ENCODE assay signal across 19 cellular contexts in genomic region chr16:81629032-81629802, GRCh38.
DNase-seq lines count a peak whose midpoint lies in the region; ATAC-seq and TF ChIP-seq lines count a peak whose summit lies in the region.
"Had no signal": no experiment of that assay in that cellular context is flagged by ENCODE, and none has a peak within 500 bp of the region (broad histone marks: within the 10 kb centered on the region; RNA-seq: fewer than 3 reads in every experiment).

No MANE protein-coding gene starts in this region.

- TF ChIP-seq CTCF in CD14-positive monocyte (IDR thresholded peaks at IDR 0.05) (no peak), activated B cell treated with CpG ODN at 0.5 μM for 24 hours (IDR thresholded peaks at IDR 0.05) (no peak), spleen (IDR thresholded peaks at IDR 0.05 in 8 of 11, conservative IDR thresholded peaks at IDR 0.05 in 3 of 11) (no peak)

- DNase-seq in CD14-positive monocyte (ENCODE audit: low spot score) (peak; percentile 93), activated B cell treated with CpG ODN at 0.5 μM for 24 hours (no peak), mesendoderm (no peak), spleen (no peak), mesenchymal stem cell (no peak)
- DNase-seq in CD4-positive, alpha-beta memory T cell: no peak
- DNase-seq in stimulated activated CD4-positive, alpha-beta T cell treated with anti-CD3 and anti-CD28 coated beads, Interleukin-2, amount 100 ng/mL, for 24 hours: no peak
- DNase-seq: C1 segment of cervical spinal cord; foreskin melanocyte; NCI-H2107; NCI-H69; stimulated activated CD4-positive, alpha-beta T cell treated with anti-CD3 and anti-CD28 coated beads, Interleukin-4, amount 100 ng/mL, for 4 hours; stimulated activated CD8-positive, alpha-beta memory T cell treated with anti-CD3 and anti-CD28 coated beads, Interleukin-4, amount 100 ng/mL, for 48 hours; T1000 had no signal

- H3K79me2 ChIP-seq in mesendoderm (ENCODE audit: control insufficient read depth, insufficient read depth, low read length): no peaks in the 10 kb centered on the region

- no peak overlapping the region for H3K4me2 ChIP-seq in mesendoderm (ENCODE audit: low read length)
- H3K4me2 ChIP-seq in mesenchymal stem cell (ENCODE audit: low read length, poor library complexity, severe bottlenecking): no peak overlapping the region

- H4K5ac ChIP-seq in mesendoderm (ENCODE audit: low read length): no peak overlapping the region

- peaks cover 38% of the 10 kb centered on the region for H3K4me1 ChIP-seq in CD4-positive, alpha-beta memory T cell (ENCODE audit: insufficient read depth, low read length)
- peaks cover 6% of the 10 kb centered on the region for H3K4me1 ChIP-seq in mesendoderm (ENCODE audit: control insufficient read depth, low read depth, low read length)
- H3K4me1 ChIP-seq in spleen: peaks cover 11 to 62% (median 40%) of the 10 kb centered on the region in 6 donors
- H3K4me1 ChIP-seq in mesenchymal stem cell (ENCODE audit: control insufficient read depth, insufficient read depth, low read depth, low read length): peaks cover 36% of the 10 kb centered on the region

- H2BK120ac ChIP-seq in mesendoderm (ENCODE audit: low read depth, low read length): no peak overlapping the region
- H2BK120ac ChIP-seq in mesenchymal stem cell (ENCODE audit: low read depth, low read length): no peak overlapping the region

- H3K14ac ChIP-seq in mesenchymal stem cell (ENCODE audit: low read length in 2 of 2): no peak overlapping the region

- POLR2A ChIA-PET in CD4-positive, alpha-beta memory T cell (lab: Charles Lee; ENCODE audit: partially characterized antibody): interaction anchor here (0.8 kb wide), 1 partner anchor 13 kb away, joined by 3 read pairs; no protein-coding TSS in a partner anchor
- POLR2A ChIA-PET in activated B cell treated with CpG ODN at 0.5 μM for 24 hours (lab: Charles Lee): interaction anchor here (1.0 kb wide), 1 partner anchor 85 kb away, joined by 3 read pairs; no protein-coding TSS in a partner anchor

- H2BK15ac ChIP-seq in mesendoderm (replicated peaks; ENCODE audit: low read depth): no peak overlapping the region
- no peak overlapping the region for H2BK15ac ChIP-seq in mesenchymal stem cell (ENCODE audit: low read depth, poor library complexity, severe bottlenecking)

- no peak overlapping the region for H4K8ac ChIP-seq in mesendoderm (ENCODE audit: low read depth, low read length)
- H4K8ac ChIP-seq in mesenchymal stem cell (ENCODE audit: low read length): no peak overlapping the region

- peak overlapping the region in 5 of 7 donors; percentile 77 to 96 (median 83) for H3K27ac Mint-ChIP-seq in CD14-positive monocyte
- peak overlapping the region in 5 of 7 donors; percentile 9 to 89 (median 66) for H3K27ac Mint-ChIP-seq in CD4-positive, alpha-beta memory T cell
- H3K27ac Mint-ChIP-seq in activated B cell treated with CpG ODN at 0.5 μM for 24 hours: peak overlapping the region; percentile 24
- H3K27ac Mint-ChIP-seq: activated T-cell treated with anti-CD3 and anti-CD28 coated beads, Interleukin-2, amount 50 U/mL, for 72 hours had no signal

- H2AK5ac ChIP-seq in mesendoderm (ENCODE audit: low read length) (no peak overlapping the region), mesenchymal stem cell (ENCODE audit: low read length, severe bottlenecking) (no peak overlapping the region)

- H2BK12ac ChIP-seq in mesenchymal stem cell (ENCODE audit: low read length in 2 of 2): no peak overlapping the region

- H2AFZ ChIP-seq in mesenchymal stem cell (ENCODE audit: low read depth, low read length): no peak overlapping the region

- peaks cover 0 to 2% (median 1%) of the 10 kb centered on the region in 3 donors for H3K27me3 Mint-ChIP-seq in CD14-positive monocyte (ENCODE audit: low read depth in 3 of 3)
- no peaks in the 10 kb centered on the region for H3K27me3 Mint-ChIP-seq in CD4-positive, alpha-beta memory T cell
- no peaks in the 10 kb centered on the region for H3K27me3 Mint-ChIP-seq in activated B cell treated with CpG ODN at 0.5 μM for 24 hours
- H3K27me3 Mint-ChIP-seq: IgD-negative memory B cell had no signal

- H3K18ac ChIP-seq in mesendoderm (ENCODE audit: low read length) (no peak overlapping the region), mesenchymal stem cell (ENCODE audit: low read depth in 1 of 2, low read length in 2 of 2) (no peak overlapping the region)

- peaks cover 51 to 56% of the 10 kb centered on the region in 2 donors for H3K36me3 Mint-ChIP-seq in CD14-positive monocyte
- H3K36me3 Mint-ChIP-seq in CD4-positive, alpha-beta memory T cell: peaks cover 0 to 4% of the 10 kb centered on the region in 2 donors
- peaks cover 11% of the 10 kb centered on the region for H3K36me3 Mint-ChIP-seq in activated B cell treated with CpG ODN at 0.5 μM for 24 hours (ENCODE audit: low read depth)

- H3K4ac ChIP-seq in mesendoderm (ENCODE audit: low read depth, low read length) (no peak overlapping the region), mesenchymal stem cell (ENCODE audit: low read depth in 1 of 2, low read length in 2 of 2) (no peak overlapping the region)

- no peak overlapping the region for H4K91ac ChIP-seq in mesenchymal stem cell (ENCODE audit: low read length)

- H3K9ac ChIP-seq in mesendoderm (ENCODE audit: low read length) (no peak overlapping the region), mesenchymal stem cell (ENCODE audit: low read length) (no peak overlapping the region)

- H3K56ac ChIP-seq in mesendoderm (ENCODE audit: low read length): no peak overlapping the region

- H3K36me3 ChIP-seq in CD4-positive, alpha-beta memory T cell (ENCODE audit: insufficient read depth, low read length): no peaks in the 10 kb centered on the region
- no peaks in the 10 kb centered on the region for H3K36me3 ChIP-seq in mesendoderm (ENCODE audit: control insufficient read depth, insufficient read depth, low read length)
- peaks cover 0 to 31% (median 0%) of the 10 kb centered on the region in 6 donors for H3K36me3 ChIP-seq in spleen
- H3K36me3 ChIP-seq in mesenchymal stem cell (ENCODE audit: control insufficient read depth in 1 of 2, insufficient read depth in 2 of 2, low read depth in 1 of 2, low read length in 2 of 2): peaks cover 0 to 12% of the 10 kb centered on the region in 2 experiments
- H3K36me3 ChIP-seq: ascending aorta, SJCRH30 had no signal

- H3K4me3 ChIP-seq in CD4-positive, alpha-beta memory T cell (ENCODE audit: low read length in 2 of 2): no peak overlapping the region
- H3K4me3 ChIP-seq in mesendoderm (ENCODE audit: low read length) (no peak overlapping the region), spleen (no peak overlapping the region), mesenchymal stem cell (ENCODE audit: insufficient read depth in 1 of 2, low read depth in 1 of 2, low read length in 2 of 2) (no peak overlapping the region)
- H3K4me3 ChIP-seq: ascending aorta, SJCRH30, skin epidermis had no signal

- peaks cover 0 to 2% (median 0%) of the 10 kb centered on the region in 7 donors for H3K9me3 Mint-ChIP-seq in CD14-positive monocyte
- H3K9me3 Mint-ChIP-seq in CD4-positive, alpha-beta memory T cell: no peaks in the 10 kb centered on the region
- no peaks in the 10 kb centered on the region for H3K9me3 Mint-ChIP-seq in activated B cell treated with CpG ODN at 0.5 μM for 24 hours
- H3K9me3 Mint-ChIP-seq: activated T-cell treated with anti-CD3 and anti-CD28 coated beads, Interleukin-2, amount 50 U/mL, for 72 hours; IgD-negative memory B cell had no signal

- ATAC-seq in activated B cell treated with CpG ODN at 0.5 μM for 24 hours (ENCODE audit: low read depth): no peak
- ATAC-seq: activated T-cell treated with anti-CD3 and anti-CD28 coated beads, Interleukin-2, amount 50 U/mL, for 72 hours had no signal

- H3K23ac ChIP-seq in mesendoderm (ENCODE audit: low read length) (peak overlapping the region; percentile 53), mesenchymal stem cell (ENCODE audit: low read length in 2 of 2) (no peak overlapping the region)

- H3K4me1 Mint-ChIP-seq in CD14-positive monocyte (peaks cover 45% of the 10 kb centered on the region), activated B cell treated with CpG ODN at 0.5 μM for 24 hours (peaks cover 27% of the 10 kb centered on the region)
- H3K4me1 Mint-ChIP-seq in CD4-positive, alpha-beta memory T cell: peaks cover 20 to 38% (median 31%) of the 10 kb centered on the region in 4 donors

- TF ChIP-seq POLR2A in spleen (IDR thresholded peaks at IDR 0.05): no peak

- H2BK5ac ChIP-seq in mesendoderm (ENCODE audit: low read length) (no peak overlapping the region), mesenchymal stem cell (ENCODE audit: low read depth, low read length, poor library complexity, severe bottlenecking) (no peak overlapping the region)

- no CpG with 5 or more reads among the region's 26 CpGs for WGBS in mesendoderm (ENCODE audit: extremely low coverage, insufficient coverage, low lambda C conversion rate)
- WGBS in spleen, 5 donors: 83 to 91% (median 89%) methylated on average over 26 of the region's 26 CpGs
- WGBS in mesenchymal stem cell: 94% methylated on average over 26 of the region's 26 CpGs

- CTCF ChIA-PET in CD4-positive, alpha-beta memory T cell (lab: Charles Lee; ENCODE audit: partially characterized antibody): interaction anchor here (0.7 to 1.9 kb wide), 5 partner anchors 68 to 225 kb away, joined by 3 to 4 read pairs (median 3); no protein-coding TSS in a partner anchor
- CTCF ChIA-PET in activated B cell treated with CpG ODN at 0.5 μM for 24 hours (lab: Charles Lee): no interaction called here

- H3K79me1 ChIP-seq in mesendoderm (ENCODE audit: low read length): peaks cover 13% of the 10 kb centered on the region
- H3K79me1 ChIP-seq in mesenchymal stem cell (replicated peaks; ENCODE audit: low read length, poor library complexity, severe bottlenecking): peaks cover 25% of the 10 kb centered on the region

- H3K4me3 Mint-ChIP-seq in CD14-positive monocyte (no peak overlapping the region), activated B cell treated with CpG ODN at 0.5 μM for 24 hours (no peak overlapping the region)
- H3K4me3 Mint-ChIP-seq in CD4-positive, alpha-beta memory T cell: no peak overlapping the region
- H3K4me3 Mint-ChIP-seq: IgD-negative memory B cell had no signal

- intact Hi-C loops in CD14-positive monocyte (cut with micrococcal nuclease): loop anchor here in 1 of 2 donors (10.0 kb wide), 1 partner anchor 106 kb away; no protein-coding TSS in a partner anchor
- intact Hi-C loops in CD4-positive, alpha-beta memory T cell (cut with micrococcal nuclease): no loop called here
- intact Hi-C loops in activated B cell treated with CpG ODN at 0.5 μM for 24 hours (cut with micrococcal nuclease): no loop called here
- intact Hi-C loops in spleen (cut with DNase I; ENCODE audit: low total_unique reads): no loop called here

- H3K9me3 ChIP-seq in CD4-positive, alpha-beta memory T cell (ENCODE audit: control insufficient read depth in 1 of 2, low read length in 2 of 2): no peaks in the 10 kb centered on the region
- H3K9me3 ChIP-seq in spleen (no peaks in the 10 kb centered on the region), mesenchymal stem cell (ENCODE audit: control insufficient read depth, low read length) (no peaks in the 10 kb centered on the region)
- H3K9me3 ChIP-seq: ascending aorta, SJCRH30 had no signal

- H3K27me3 ChIP-seq in CD4-positive, alpha-beta memory T cell (ENCODE audit: insufficient read depth, low read length): no peaks in the 10 kb centered on the region
- no peaks in the 10 kb centered on the region for H3K27me3 ChIP-seq in mesendoderm (ENCODE audit: insufficient read depth, low read length, poor library complexity)
- H3K27me3 ChIP-seq in spleen (replicated peaks in 1 of 7): no peaks in the 10 kb centered on the region
- no peaks in the 10 kb centered on the region for H3K27me3 ChIP-seq in mesenchymal stem cell (ENCODE audit: control insufficient read depth in 1 of 2, insufficient read depth in 1 of 2, low read length in 2 of 2)
- H3K27me3 ChIP-seq: ascending aorta, SJCRH30 had no signal

- no peak overlapping the region for H3K27ac ChIP-seq in CD4-positive, alpha-beta memory T cell (ENCODE audit: low read depth, low read length)
- H3K27ac ChIP-seq in mesendoderm (ENCODE audit: low read depth, low read length): no peak overlapping the region
- H3K27ac ChIP-seq in spleen: no peak overlapping the region
- no peak overlapping the region for H3K27ac ChIP-seq in mesenchymal stem cell (ENCODE audit: low read length, poor library complexity, severe bottlenecking)
- H3K27ac ChIP-seq: ascending aorta, SJCRH30 had no signal

Comparison
In these comparisons a context has a peak if more than half of its experiments do, and no peak if none do; other contexts are left out.
1. H3K27ac Mint-ChIP-seq: peak in every context shown above with its lines; median percentile 83 in CD14-positive monocyte; 66 in CD4-positive, alpha-beta memory T cell; 24 in activated B cell treated with CpG ODN at 0.5 μM for 24 hours.